ENCODE assay signal across 1 cellular context in genomic region chr13:35388979-35389378, GRCh38.
TF ChIP-seq lines count a peak whose summit lies in the region.

No MANE protein-coding gene starts in this region.

TF ChIP-seq in WTC11, 78 proteins besides CTCF, POLR2A, EP300 and RAD21 (continued from another document):
- TF ChIP-seq HMGXB4 (CRISPR knock-in tag; IDR thresholded peaks at IDR 0.05) (no peak), NR3C1 (CRISPR knock-in tag; conservative IDR thresholded peaks at IDR 0.05; ENCODE audit: low read depth) (no peak), OVOL2 (CRISPR knock-in tag; IDR thresholded peaks at IDR 0.05; ENCODE audit: borderline replicate concordance) (no peak), ZNF232 (CRISPR knock-in tag; IDR thresholded peaks at IDR 0.05) (no peak), JAZF1 (CRISPR knock-in tag; IDR thresholded peaks at IDR 0.05) (no peak), ETV6 (CRISPR knock-in tag; IDR thresholded peaks at IDR 0.05) (no peak)
